In the genomic region with DNA sequence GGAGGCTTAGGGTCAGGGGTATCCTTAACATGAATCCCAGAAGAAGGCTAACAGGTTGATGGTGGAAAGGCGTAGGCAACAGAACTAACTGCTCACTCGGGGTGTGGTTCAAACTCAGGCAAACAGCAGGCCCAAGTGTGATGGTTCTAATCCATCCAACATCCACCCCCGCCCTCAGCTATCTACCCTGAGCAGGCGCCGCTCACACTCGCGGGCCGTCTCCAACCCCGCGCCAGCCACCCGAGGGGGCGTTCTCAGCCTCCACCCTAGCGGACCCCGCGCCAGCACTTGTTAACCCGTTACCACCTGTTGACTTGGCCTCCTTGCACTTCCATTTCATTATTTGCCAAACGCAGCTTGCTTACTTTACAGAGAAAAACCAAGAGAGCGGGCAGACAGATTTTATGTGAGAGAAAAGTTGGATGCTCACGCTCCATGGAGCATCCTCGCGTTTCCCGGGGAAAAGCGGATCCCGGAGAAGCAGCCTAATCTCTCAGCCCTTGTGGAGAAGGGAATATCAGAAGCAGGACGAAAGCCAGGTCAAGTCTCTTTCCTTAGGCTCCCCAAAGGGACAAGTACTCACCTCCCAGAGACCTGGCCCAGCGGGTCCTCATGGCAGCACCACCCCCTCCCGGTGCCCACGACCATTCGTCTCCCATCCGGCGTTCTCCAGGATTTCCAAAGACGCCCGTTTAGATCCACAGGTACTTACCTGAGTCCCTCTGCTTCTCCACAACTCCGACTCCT, we compare ENCODE assay signal across 8 cellular contexts. TPM values are rescaled to one million over a fixed set of nuclear protein-coding genes. Genes with fewer than 3 reads are reported as not detected.
DNase-seq lines count a peak whose midpoint lies in the region; ATAC-seq, FAIRE-seq and TF ChIP-seq lines count a peak whose summit lies in the region.

No MANE protein-coding gene starts in this region.

- H3K4me3 ChIP-seq in GM12878 (no peak overlapping the region), stomach smooth muscle (ENCODE audit: low read length in 2 of 2) (peak overlapping the region; percentile 50 to 73)

- H3K9me3 Mint-ChIP-seq in activated naive CD4-positive, alpha-beta T cell treated with anti-CD3 and anti-CD28 coated beads for 36 hours: no peaks in the 10 kb centered on the region
- no peaks in the 10 kb centered on the region for H3K9me3 Mint-ChIP-seq in activated naive CD4-positive, alpha-beta T cell treated with anti-CD3 and anti-CD28 coated beads, Interleukin-2, amount 50 U/mL, for 72 hours
- peaks cover 0 to 2% (median 0%) of the 10 kb centered on the region in 6 donors for H3K9me3 Mint-ChIP-seq in immature natural killer cell

- DNase-seq in activated naive CD4-positive, alpha-beta T cell treated with anti-CD3 and anti-CD28 coated beads for 36 hours: no peak
- no peak for DNase-seq in activated naive CD4-positive, alpha-beta T cell treated with anti-CD3 and anti-CD28 coated beads, Interleukin-2, amount 50 U/mL, for 72 hours (ENCODE audit: low spot score in 2 of 2)
- no peak for DNase-seq in GM12878 (ENCODE audit: low read depth, low spot score)
- no peak for DNase-seq in immature natural killer cell
- no peak for DNase-seq in activated gamma-delta T cell treated with Interleukin-2 at 50 U/mL for 16 hours
- DNase-seq in activated effector memory CD4-positive, alpha-beta T cell treated with Interleukin-2 at 50 U/mL for 16 hours: no peak

- no peaks in the 10 kb centered on the region for H4K20me1 ChIP-seq in GM12878 (ENCODE audit: control insufficient read depth, insufficient read depth)

- H3K9ac ChIP-seq in GM12878 (ENCODE audit: control insufficient read depth, insufficient read depth, low read length): no peak overlapping the region
- peak overlapping the region in 1 of 2 donors; percentile 17 for H3K9ac ChIP-seq in stomach smooth muscle (ENCODE audit: low read length in 2 of 2)

- no peak for TF ChIP-seq RAD21 in GM12878 (IDR thresholded peaks at IDR 0.05; ENCODE audit: insufficient read depth, low read depth, low read length)

- ATAC-seq in activated naive CD4-positive, alpha-beta T cell treated with anti-CD3 and anti-CD28 coated beads, Interleukin-2, amount 50 U/mL, for 72 hours: no peak
- ATAC-seq in GM12878: peak; percentile 39
- no peak for ATAC-seq in activated CD4-positive, CD25-positive, alpha-beta regulatory T cell treated with anti-CD3 and anti-CD28 coated beads, Interleukin-2, amount 50 U/mL, for 24 hours

- H3K36me3 Mint-ChIP-seq in activated naive CD4-positive, alpha-beta T cell treated with anti-CD3 and anti-CD28 coated beads for 36 hours (ENCODE audit: low read depth): no peaks in the 10 kb centered on the region
- peaks cover 10 to 20% of the 10 kb centered on the region in 2 donors for H3K36me3 Mint-ChIP-seq in activated naive CD4-positive, alpha-beta T cell treated with anti-CD3 and anti-CD28 coated beads, Interleukin-2, amount 50 U/mL, for 72 hours
- no peaks in the 10 kb centered on the region for H3K36me3 Mint-ChIP-seq in immature natural killer cell

- peaks cover 3 to 12% of the 10 kb centered on the region in 2 experiments; a peak in 3 of 4 replicates for H3K27me3 ChIP-seq in GM12878 (replicated peaks in 1 of 2; ENCODE audit: control insufficient read depth in 2 of 2, insufficient read depth in 2 of 2, low read length in 1 of 2)
- peaks cover 20 to 40% of the 10 kb centered on the region in 2 donors for H3K27me3 ChIP-seq in stomach smooth muscle (ENCODE audit: control insufficient read depth in 1 of 2, insufficient read depth in 2 of 2, low read length in 2 of 2)

- no peaks in the 10 kb centered on the region for H3K36me3 ChIP-seq in GM12878 (ENCODE audit: control insufficient read depth in 2 of 2, insufficient read depth in 2 of 2, low read length in 1 of 2)
- H3K36me3 ChIP-seq in stomach smooth muscle (ENCODE audit: control insufficient read depth in 2 of 2, insufficient read depth in 2 of 2, low read length in 2 of 2): no peaks in the 10 kb centered on the region

- H3K9me3 ChIP-seq in GM12878 (replicated peaks; ENCODE audit: control insufficient read depth, insufficient read depth, low read length): no peaks in the 10 kb centered on the region
- H3K9me3 ChIP-seq in stomach smooth muscle (ENCODE audit: control insufficient read depth in 2 of 2, low read length in 2 of 2): no peaks in the 10 kb centered on the region

- no TSS peak for BruUV-seq in GM12878 (replicated peaks; lab: Mats Ljungman, UMichigan)

- TF ChIP-seq EP300 in GM12878 (IDR thresholded peaks at IDR 0.05; ENCODE audit: borderline replicate concordance in 1 of 2, control insufficient read depth in 1 of 2, low read depth in 2 of 2, low read length in 2 of 2): no peak

- no peak overlapping the region for H2AFZ ChIP-seq in GM12878 (ENCODE audit: control insufficient read depth, low read depth, low read length)

- SMC1A ChIA-PET in GM12878 (lab: Charles Lee; ENCODE audit: uncharacterized antibody, unreplicated experiment): no interaction called here

- H3K27ac ChIP-seq in GM12878 (ENCODE audit: control insufficient read depth, insufficient read depth): no peak overlapping the region
- no peak overlapping the region for H3K27ac ChIP-seq in stomach smooth muscle (ENCODE audit: low read length)

- FAIRE-seq in GM12878 (lab: Jason Lieb, UNC): no peak

- POLR2A ChIA-PET in GM12878 (lab: Charles Lee): no interaction called here

- H3K27me3 Mint-ChIP-seq in activated naive CD4-positive, alpha-beta T cell treated with anti-CD3 and anti-CD28 coated beads for 36 hours (ENCODE audit: low read depth): peaks cover 48% of the 10 kb centered on the region
- peaks cover 11 to 31% (median 20%) of the 10 kb centered on the region in 3 donors for H3K27me3 Mint-ChIP-seq in immature natural killer cell (ENCODE audit: low read depth in 3 of 3)

- intact Hi-C loops in activated naive CD4-positive, alpha-beta T cell treated with anti-CD3 and anti-CD28 coated beads for 36 hours (cut with micrococcal nuclease): loop anchor here (2.0 kb wide), 2 partner anchors 59 to 1013 kb away; partner anchors contain the start of gene MMRN1
- intact Hi-C loops in GM12878 (cut with micrococcal nuclease; ENCODE audit: unreplicated experiment): loop anchor here (5.0 kb wide), 1 partner anchor 61 kb away; no protein-coding TSS in a partner anchor

- H3K4me1 ChIP-seq in GM12878 (ENCODE audit: control insufficient read depth, insufficient read depth, low read length): no peaks in the 10 kb centered on the region
- H3K4me1 ChIP-seq in stomach smooth muscle (ENCODE audit: control insufficient read depth, insufficient read depth, low read length): peaks cover 3% of the 10 kb centered on the region

- peak overlapping the region; percentile 60 for H3K4me3 Mint-ChIP-seq in activated naive CD4-positive, alpha-beta T cell treated with anti-CD3 and anti-CD28 coated beads for 36 hours
- peak overlapping the region; percentile 67 to 81 (median 76) for H3K4me3 Mint-ChIP-seq in immature natural killer cell

- CTCF ChIA-PET in activated naive CD4-positive, alpha-beta T cell treated with anti-CD3 and anti-CD28 coated beads for 36 hours (lab: Charles Lee): no interaction called here
- CTCF ChIA-PET in GM12878 (lab: Yijun Ruan, JAX): interaction anchor here (0.5 kb wide), 1 partner anchor 165 kb away, joined by 3 read pairs; no protein-coding TSS in a partner anchor

- TF ChIP-seq POLR2A in GM12878 (IDR thresholded peaks at IDR 0.05; ENCODE audit: low read depth, low read length): no peak

- H3K4me1 Mint-ChIP-seq in activated naive CD4-positive, alpha-beta T cell treated with anti-CD3 and anti-CD28 coated beads for 36 hours (ENCODE audit: low read depth): peaks cover 17% of the 10 kb centered on the region
- peaks cover 14 to 34% of the 10 kb centered on the region in 2 donors for H3K4me1 Mint-ChIP-seq in immature natural killer cell

- 25% methylated on average over 34 of the region's 34 CpGs for WGBS in GM12878 (ENCODE audit: insufficient coverage, insufficient replicate concordance, low lambda C conversion rate, missing lambda C conversion rate)

- no peak overlapping the region for H3K27ac Mint-ChIP-seq in activated naive CD4-positive, alpha-beta T cell treated with anti-CD3 and anti-CD28 coated beads for 36 hours
- H3K27ac Mint-ChIP-seq in activated naive CD4-positive, alpha-beta T cell treated with anti-CD3 and anti-CD28 coated beads, Interleukin-2, amount 50 U/mL, for 72 hours: no peak overlapping the region
- no peak overlapping the region for H3K27ac Mint-ChIP-seq in immature natural killer cell

- RAD21 ChIA-PET in GM12878 (lab: Charles Lee; ENCODE audit: unreplicated experiment): no interaction called here

- TF ChIP-seq CTCF in GM12878 (IDR thresholded peaks at IDR 0.05 in 2 of 3, conservative IDR thresholded peaks at IDR 0.05 in 1 of 3; ENCODE audit: control insufficient read depth in 2 of 3, extremely low read depth in 1 of 3, insufficient read depth in 1 of 3, low read depth in 3 of 3, low read length in 3 of 3): no peak

- H3K4me2 ChIP-seq in GM12878 (ENCODE audit: control insufficient read depth, insufficient read depth): no peak overlapping the region

- no peaks in the 10 kb centered on the region for H3K79me2 ChIP-seq in GM12878 (ENCODE audit: control insufficient read depth, insufficient read depth, low read length)

- in situ Hi-C loops in GM12878 (cut with MboI): no loop called here

RNA-seq across cellular contexts. Expression of gene SNCA, which starts 0.8 kb away (rescaled TPM):
- 1 to 10 TPM; 1.0 to 1.1 TPM for total RNA-seq in activated naive CD4-positive, alpha-beta T cell treated with anti-CD3 and anti-CD28 coated beads for 36 hours
- under 1 TPM in 1 of 2 donors, not detected in 1; 0.46 TPM for total RNA-seq in activated naive CD4-positive, alpha-beta T cell treated with anti-CD3 and anti-CD28 coated beads, Interleukin-2, amount 50 U/mL, for 72 hours
- not detected in 2 replicates for total RNA-seq in GM12878 (2013; cell fraction: nucleolus; rRNA removed)
- total RNA-seq in GM12878 (2014; rRNA removed) (not detected in 2 replicates), GM12878 (2014; rRNA removed; fragmentation: Illumina TruSeq; extraction: Trizol) (not detected in 2 replicates), GM12878 (2021) (not detected in 2 replicates)
- not detected for polyA plus RNA-seq in GM12878 (2011; ENCODE audit: low read depth)
- polyA plus RNA-seq in GM12878 (2011; rRNA removed) (0.22 and 0.62 TPM in 2 replicates), GM12878 (2014; fragmentation: Illumina TruSeq; extraction: Trizol) (not detected in 2 replicates), GM12878 (2014; fragmentation: Nextera tagmentation; extraction: Ambion mirVana) (not detected), GM12878 (2014; rRNA removed) (not detected in 2 replicates), GM12878 (2016; fragmentation: Nextera tagmentation; extraction: Ambion mirVana) (not detected), immature natural killer cell (1 to 10 TPM; 4.6 to 7.2 (median 4.8) TPM)
- 0.21 TPM in 1 of 2 replicates, not detected in the other for polyA plus RNA-seq in GM12878 (2011; cell fraction: cytosol; rRNA removed)
- 0.19 and 0.41 TPM in 2 replicates for polyA plus RNA-seq in GM12878 (2011; cell fraction: nucleus; rRNA removed)
- polyA plus RNA-seq in GM12878 (2012): not detected in 2 replicates
- polyA minus RNA-seq in GM12878 (2011; rRNA and poly(A)+ RNA removed): not detected in 2 replicates
- not detected in 2 replicates for polyA minus RNA-seq in GM12878 (2011; cell fraction: cytosol; rRNA and poly(A)+ RNA removed)
- not detected in 2 replicates for polyA minus RNA-seq in GM12878 (2011; cell fraction: nucleus; rRNA and poly(A)+ RNA removed)

RNA-seq across cellular contexts. Expression of gene MMRN1, which starts 58.5 kb away (rescaled TPM):
- total RNA-seq in activated naive CD4-positive, alpha-beta T cell treated with anti-CD3 and anti-CD28 coated beads for 36 hours: under 1 TPM; 0.05 to 0.10 TPM
- total RNA-seq in activated naive CD4-positive, alpha-beta T cell treated with anti-CD3 and anti-CD28 coated beads, Interleukin-2, amount 50 U/mL, for 72 hours: under 1 TPM; 0.04 to 0.11 TPM
- total RNA-seq in GM12878 (2013; cell fraction: nucleolus; rRNA removed): 7.9 and 9.3 TPM in 2 replicates
- total RNA-seq in GM12878 (2014; rRNA removed) (1.0 and 1.7 TPM in 2 replicates), GM12878 (2014; rRNA removed; fragmentation: Illumina TruSeq; extraction: Trizol) (1.5 and 1.7 TPM in 2 replicates), GM12878 (2021) (0.85 and 1.1 TPM in 2 replicates)
- not detected for polyA plus RNA-seq in GM12878 (2011; ENCODE audit: low read depth)
- polyA plus RNA-seq in GM12878 (2011; rRNA removed) (3.9 and 6.6 TPM in 2 replicates), GM12878 (2014; fragmentation: Illumina TruSeq; extraction: Trizol) (1.3 and 2.0 TPM in 2 replicates), GM12878 (2014; fragmentation: Nextera tagmentation; extraction: Ambion mirVana) (under 1 TPM; 0.53 to 0.55 TPM), GM12878 (2014; rRNA removed) (0.50 and 0.77 TPM in 2 replicates), GM12878 (2016; fragmentation: Nextera tagmentation; extraction: Ambion mirVana) (under 1 TPM; 0.58 to 0.71 TPM), immature natural killer cell (1 to 10 TPM in 2 of 3 donors, not detected in 1; 2.5 to 3.5 TPM)
- 1.2 and 1.6 TPM in 2 replicates for polyA plus RNA-seq in GM12878 (2011; cell fraction: cytosol; rRNA removed)
- 4.8 and 5.1 TPM in 2 replicates for polyA plus RNA-seq in GM12878 (2011; cell fraction: nucleus; rRNA removed)
- 0.14 and 0.25 TPM in 2 replicates for polyA plus RNA-seq in GM12878 (2012)
- 2.6 and 5.7 TPM in 2 replicates for polyA minus RNA-seq in GM12878 (2011; rRNA and poly(A)+ RNA removed)
- 1.7 and 2.8 TPM in 2 replicates for polyA minus RNA-seq in GM12878 (2011; cell fraction: cytosol; rRNA and poly(A)+ RNA removed)
- polyA minus RNA-seq in GM12878 (2011; cell fraction: nucleus; rRNA and poly(A)+ RNA removed): 6.2 and 8.7 TPM in 2 replicates
